In the genomic region with DNA sequence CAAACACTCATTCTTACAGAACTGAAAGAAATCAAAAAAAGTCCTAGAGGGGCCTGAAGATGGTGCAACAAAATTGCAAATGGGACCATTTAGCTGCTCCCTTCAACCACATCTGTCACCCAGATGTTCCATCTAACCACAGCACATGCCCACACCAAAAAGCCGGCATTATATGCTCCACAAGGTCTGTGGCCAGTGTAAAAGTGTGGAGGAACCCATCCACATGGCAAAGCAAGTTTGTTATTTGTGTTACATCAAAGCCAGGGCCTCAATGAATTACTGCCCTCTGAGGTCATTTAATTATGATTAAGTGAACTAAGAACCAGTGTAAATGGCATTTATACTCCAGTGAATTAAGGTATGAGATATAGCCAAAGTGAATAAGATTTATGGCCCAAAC, we compare ENCODE assay signal across 21 cellular contexts. TPM values are rescaled to one million over a fixed set of nuclear protein-coding genes. Genes with fewer than 3 reads are reported as not detected.
DNase-seq lines count a peak whose midpoint lies in the region; ATAC-seq and TF ChIP-seq lines count a peak whose summit lies in the region.
"Had no signal": no experiment of that assay in that cellular context is flagged by ENCODE, and none has a peak within 500 bp of the region (broad histone marks: within the 10 kb centered on the region; RNA-seq: fewer than 3 reads in every experiment).

No MANE protein-coding gene starts in this region.

- H3K9me3 ChIP-seq in osteoblast (ENCODE audit: low read depth, low read length) (peaks cover 3% of the 10 kb centered on the region), upper lobe of left lung (no peaks in the 10 kb centered on the region)
- H3K9me3 ChIP-seq: BE2C had no signal

- H3K36me3 ChIP-seq in osteoblast (ENCODE audit: insufficient read depth, low read length), result no peaks in the 10 kb centered on the region
- H3K36me3 ChIP-seq in upper lobe of left lung, result no peaks in the 10 kb centered on the region
- H3K36me3 ChIP-seq: BE2C had no signal

- H3K4me3 ChIP-seq in AG10803 (ENCODE audit: low read length) (no peak overlapping the region), HFF-Myc (replicated peaks; ENCODE audit: low read depth, low read length) (no peak overlapping the region), fibroblast of the aortic adventitia (ENCODE audit: low read depth, low read length) (no peak overlapping the region), dorsolateral prefrontal cortex (no peak overlapping the region), osteoblast (ENCODE audit: insufficient read depth, low read length) (no peak overlapping the region), upper lobe of left lung (no peak overlapping the region)

- no peak overlapping the region for H2AFZ ChIP-seq in osteoblast (ENCODE audit: low read length)

- TF ChIP-seq CTCF in AG10803 (conservative IDR thresholded peaks at IDR 0.05; ENCODE audit: low read length) (no peak), HFF-Myc (IDR thresholded peaks at IDR 0.05; ENCODE audit: low read depth, low read length, missing control alignments) (no peak), fibroblast of the aortic adventitia (IDR thresholded peaks at IDR 0.05; ENCODE audit: insufficient read depth, low read length) (no peak), dorsolateral prefrontal cortex (IDR thresholded peaks at IDR 0.05 in 54 of 56, conservative IDR thresholded peaks at IDR 0.05 in 2 of 56; ENCODE audit: low read depth in 1 of 56, partially characterized antibody in 56 of 56) (no peak), osteoblast (IDR thresholded peaks at IDR 0.05; ENCODE audit: extremely low read depth, low read depth, low read length) (no peak), upper lobe of left lung (IDR thresholded peaks at IDR 0.05) (no peak)

- H3K27me3 ChIP-seq in dorsolateral prefrontal cortex (peaks cover 0 to 25% (median 2%) of the 10 kb centered on the region in 45 donors), osteoblast (ENCODE audit: insufficient read depth, low read length) (no peaks in the 10 kb centered on the region), upper lobe of left lung (no peaks in the 10 kb centered on the region)
- H3K27me3 ChIP-seq: BE2C had no signal

- no peaks in the 10 kb centered on the region for H4K20me1 ChIP-seq in osteoblast (ENCODE audit: insufficient read depth, low read length)

- DNase-seq in AG10803 (ENCODE audit: low read depth) (peak; percentile 66), HFF-Myc (ENCODE audit: extremely low read depth, low read depth) (peak; percentile 50), RPMI7951 (ENCODE audit: low read depth) (peak; percentile 64), fibroblast of the aortic adventitia (ENCODE audit: low read depth) (peak; percentile 35), dorsolateral prefrontal cortex (no peak), osteoblast (ENCODE audit: insufficient read length, low spot score, missing footprints) (no peak), upper lobe of left lung (no peak)
- DNase-seq: 8988T; BE2C; C1 segment of cervical spinal cord; CD4-positive, CD25-positive, alpha-beta regulatory T cell; CD8-positive, alpha-beta memory T cell; COR-L47; GDM1; GOT3; H7 had no signal

- WGBS in upper lobe of left lung, 2 donors, result 35 to 100% methylated on average over 1 of the region's 1 CpG

- TF ChIP-seq POLR2A in upper lobe of left lung (IDR thresholded peaks at IDR 0.05), result no peak

- H3K27ac ChIP-seq in dorsolateral prefrontal cortex (no peak overlapping the region), osteoblast (ENCODE audit: low read depth, low read length) (no peak overlapping the region), upper lobe of left lung (no peak overlapping the region)
- H3K27ac ChIP-seq: KMS-11 had no signal

- H3K4me2 ChIP-seq in osteoblast (ENCODE audit: insufficient read depth, low read length), result no peak overlapping the region
- H3K4me2 ChIP-seq: KMS-11 had no signal

- H3K4me1 ChIP-seq in osteoblast (ENCODE audit: insufficient read depth, low read length) (no peaks in the 10 kb centered on the region), upper lobe of left lung (no peaks in the 10 kb centered on the region)
- H3K4me1 ChIP-seq: BE2C had no signal

- no peak for ATAC-seq in GM19467 (IDR thresholded peaks at IDR 0.05; ENCODE audit: unreplicated experiment)
- ATAC-seq in upper lobe of left lung (ENCODE audit: low FRiP score in 2 of 2), result no peak
- ATAC-seq: HepG2 had no signal

- intact Hi-C loops in dorsolateral prefrontal cortex (cut with DNase I), result no loop called here

- H3K79me2 ChIP-seq in osteoblast (ENCODE audit: insufficient read depth, low read length), result no peaks in the 10 kb centered on the region

- no peak for TF ChIP-seq EP300 in upper lobe of left lung (IDR thresholded peaks at IDR 0.05)

RNA-seq across cellular contexts. Expression of gene FGF16, which starts 48.8 kb away (rescaled TPM):
- total RNA-seq in RPMI7951 (2014; rRNA removed; shearing (Covaris generic)), result not detected in 2 replicates
- total RNA-seq in fibroblast of the aortic adventitia (ENCODE audit: low replicate concordance) (1.8 and 5.9 TPM in 2 replicates), dorsolateral prefrontal cortex (under 1 TPM in 35 of 120 experiments, not detected in 85; 0.25 to 0.79 (median 0.40) TPM), osteoblast (under 0.01 and 0.36 TPM in 2 replicates), upper lobe of left lung (under 1 TPM in 1 of 6 donors, not detected in 5; 0.20 TPM)
- total RNA-seq: A673; CD4-positive, CD25-positive, alpha-beta regulatory T cell; CD8-positive, alpha-beta memory T cell; Daoy; HepG2 had no signal

Comparison
In these comparisons a context has a peak if more than half of its experiments do, and no peak if none do; other contexts are left out.
1. DNase-seq: peak in AG10803 (single experiment), HFF-Myc (single experiment), RPMI7951 (single experiment) and fibroblast of the aortic adventitia (single experiment); none in dorsolateral prefrontal cortex (0 of 10), osteoblast (single experiment) and upper lobe of left lung (0 of 2).